8 cellular contexts compared by ENCODE assay signal in the genomic region with DNA sequence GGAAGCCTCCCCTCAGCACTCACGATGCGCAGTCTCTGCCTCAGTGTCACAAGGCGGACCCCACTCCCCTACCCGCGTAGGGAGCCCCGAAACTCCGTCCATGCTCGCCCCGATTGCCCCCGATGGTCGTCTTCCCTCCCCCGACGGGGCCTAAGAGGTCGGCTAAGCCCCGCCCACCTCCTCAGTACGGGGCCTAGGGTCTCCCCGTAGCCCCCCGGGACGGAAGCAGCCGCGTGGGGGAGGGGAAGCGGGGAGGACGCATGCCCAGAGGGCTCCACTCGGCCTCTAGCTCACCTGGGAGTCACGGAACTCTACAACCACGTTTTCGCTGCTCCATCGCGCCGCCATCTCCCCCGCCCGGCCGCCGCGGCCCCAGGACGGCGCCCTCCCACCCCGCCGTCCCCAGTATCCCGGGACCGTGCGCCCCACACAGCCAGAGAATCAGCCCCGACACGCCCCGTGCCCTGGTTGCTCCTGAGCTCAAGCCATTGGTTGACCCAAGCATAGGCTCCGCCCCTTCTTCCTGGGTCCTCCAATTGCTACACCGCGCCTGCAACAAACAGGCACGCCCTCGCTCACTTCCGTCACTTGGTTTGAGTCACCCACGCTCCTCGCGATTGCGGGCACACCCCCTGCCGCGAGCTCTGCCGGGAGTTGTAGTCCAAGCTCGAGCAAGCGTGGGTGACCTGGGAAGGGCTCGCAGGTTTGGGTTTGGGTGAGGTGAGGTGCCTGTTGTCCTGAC. TPM values are rescaled to one million over a fixed set of nuclear protein-coding genes. Genes with fewer than 3 reads are reported as not detected.
DNase-seq lines count a peak whose midpoint lies in the region; ATAC-seq and TF ChIP-seq lines count a peak whose summit lies in the region.

A gene with protein sequence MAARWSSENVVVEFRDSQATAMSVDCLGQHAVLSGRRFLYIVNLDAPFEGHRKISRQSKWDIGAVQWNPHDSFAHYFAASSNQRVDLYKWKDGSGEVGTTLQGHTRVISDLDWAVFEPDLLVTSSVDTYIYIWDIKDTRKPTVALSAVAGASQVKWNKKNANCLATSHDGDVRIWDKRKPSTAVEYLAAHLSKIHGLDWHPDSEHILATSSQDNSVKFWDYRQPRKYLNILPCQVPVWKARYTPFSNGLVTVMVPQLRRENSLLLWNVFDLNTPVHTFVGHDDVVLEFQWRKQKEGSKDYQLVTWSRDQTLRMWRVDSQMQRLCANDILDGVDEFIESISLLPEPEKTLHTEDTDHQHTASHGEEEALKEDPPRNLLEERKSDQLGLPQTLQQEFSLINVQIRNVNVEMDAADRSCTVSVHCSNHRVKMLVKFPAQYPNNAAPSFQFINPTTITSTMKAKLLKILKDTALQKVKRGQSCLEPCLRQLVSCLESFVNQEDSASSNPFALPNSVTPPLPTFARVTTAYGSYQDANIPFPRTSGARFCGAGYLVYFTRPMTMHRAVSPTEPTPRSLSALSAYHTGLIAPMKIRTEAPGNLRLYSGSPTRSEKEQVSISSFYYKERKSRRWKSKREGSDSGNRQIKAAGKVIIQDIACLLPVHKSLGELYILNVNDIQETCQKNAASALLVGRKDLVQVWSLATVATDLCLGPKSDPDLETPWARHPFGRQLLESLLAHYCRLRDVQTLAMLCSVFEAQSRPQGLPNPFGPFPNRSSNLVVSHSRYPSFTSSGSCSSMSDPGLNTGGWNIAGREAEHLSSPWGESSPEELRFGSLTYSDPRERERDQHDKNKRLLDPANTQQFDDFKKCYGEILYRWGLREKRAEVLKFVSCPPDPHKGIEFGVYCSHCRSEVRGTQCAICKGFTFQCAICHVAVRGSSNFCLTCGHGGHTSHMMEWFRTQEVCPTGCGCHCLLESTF (minus strand): TSS at position 454 of the 742 bp plus-strand sequence. CDS start 106 bp downstream, at position 348.

- no peaks in the 10 kb centered on the region for H3K36me3 Mint-ChIP-seq in chondrocyte (ENCODE audit: low read depth)

- DNase-seq in AML-193 (lab: John Stamatoyannopoulos, UW): peak; percentile 96 to 98
- DNase-seq in NCI-H510A treated with DMSO at 0.1 percent for 48 hours (lab: John Stamatoyannopoulos, UW): peak; percentile 94
- DNase-seq in activated CD4-positive, alpha-beta T cell treated with anti-CD3 and anti-CD28 coated beads for 24 hours (ENCODE audit: low read depth in 2 of 2): peak; percentile 97
- peak; percentile 99 for DNase-seq in chondrocyte (ENCODE audit: low spot score)
- peak; percentile 98 for DNase-seq in kidney epithelial cell (ENCODE audit: low read depth)
- peak; percentile 98 to 100 for DNase-seq in stimulated activated CD4-positive, alpha-beta T cell treated with anti-CD3 and anti-CD28 coated beads, Interleukin-15, amount 100 ng/mL, for 48 hours (ENCODE audit: low read depth in 2 of 2)

- peak within 1 kb of the TSS; percentile 80 for H3K27ac Mint-ChIP-seq in chondrocyte (ENCODE audit: unreplicated experiment)

- H3K4me1 Mint-ChIP-seq in chondrocyte (ENCODE audit: low read depth): peaks cover 15% of the 10 kb centered on the region

- no peaks in the 10 kb centered on the region for H3K27me3 ChIP-seq in kidney epithelial cell (ENCODE audit: control insufficient read depth, insufficient read depth, low read length)

- peak; percentile 100 for ATAC-seq in HG03439 (IDR thresholded peaks at IDR 0.05; ENCODE audit: unreplicated experiment)

- TF ChIP-seq CTCF in chondrocyte (IDR thresholded peaks at IDR 0.05): peak; percentile 4
- TF ChIP-seq CTCF in kidney epithelial cell (IDR thresholded peaks at IDR 0.05; ENCODE audit: insufficient read depth, low read length, poor library complexity, severe bottlenecking): no peak

- H3K36me3 ChIP-seq in kidney epithelial cell (ENCODE audit: control insufficient read depth, insufficient read depth, low read length): no peaks in the 10 kb centered on the region

- no peaks in the 10 kb centered on the region for H3K27me3 Mint-ChIP-seq in chondrocyte (ENCODE audit: low read depth)

- H3K4me3 Mint-ChIP-seq in chondrocyte (ENCODE audit: unreplicated experiment): peak within 1 kb of the TSS; percentile 84

- no peaks in the 10 kb centered on the region for H3K9me3 Mint-ChIP-seq in chondrocyte (ENCODE audit: low read depth)

- H3K4me3 ChIP-seq in kidney epithelial cell (ENCODE audit: low read depth, low read length): peak within 1 kb of the TSS; percentile 98

- TF ChIP-seq POLR2A in GM19193 (IDR thresholded peaks at IDR 0.05; ENCODE audit: extremely low read depth, insufficient read depth, insufficient read length): peak; percentile 74

RNA-seq across cellular contexts. Expression of the gene that starts here (rescaled TPM):
- 36.8 to 40.9 TPM (median 37.3 TPM) in 3 replicates for total RNA-seq in chondrocyte
- 16.0 and 23.4 TPM in 2 replicates for total RNA-seq in kidney epithelial cell

Comparison
In these comparisons a context has a peak if more than half of its experiments do, and no peak if none do; other contexts are left out.
1. Peak in every context shown above with its lines: DNase-seq, ATAC-seq and H3K4me3 ChIP-seq.